Comparison of ENCODE assay signal across 9 cellular contexts in the genomic region with DNA sequence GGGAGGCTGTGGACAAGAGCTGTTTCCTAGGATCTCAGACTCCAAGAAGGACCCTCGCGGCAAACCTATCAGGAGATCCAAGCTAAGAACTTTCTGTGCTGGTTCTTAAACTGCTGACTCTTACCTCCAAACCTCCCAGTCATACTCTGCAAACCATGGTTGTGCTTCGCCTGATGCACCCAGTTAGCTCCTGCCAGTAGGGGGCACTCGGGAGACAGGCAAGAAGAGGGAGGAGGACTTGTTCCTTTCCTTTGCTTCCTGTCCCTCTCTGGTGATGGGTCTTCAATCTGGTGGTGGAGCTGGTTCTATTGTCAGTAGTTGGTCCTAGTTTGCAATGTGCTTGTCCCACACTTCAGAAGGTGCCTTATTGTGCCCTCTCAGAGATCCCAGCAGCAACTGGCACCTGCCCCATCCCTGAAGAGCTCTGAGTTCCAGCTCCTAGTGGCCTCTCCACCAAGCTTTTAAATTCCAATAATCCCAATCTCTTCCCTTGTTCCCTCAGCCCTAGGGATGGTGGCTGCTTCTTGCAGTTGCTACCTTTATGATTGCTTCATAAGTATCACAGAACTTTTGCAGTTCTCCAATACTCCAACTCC.
A peak's percentile ranks its signal among the peaks of the same experiment; 100 is the strongest.
DNase-seq lines count a peak whose midpoint lies in the region; ATAC-seq and TF ChIP-seq lines count a peak whose summit lies in the region.
"Had no signal": no experiment of that assay in that cellular context is flagged by ENCODE, and none has a peak within 500 bp of the region (broad histone marks: within the 10 kb centered on the region; RNA-seq: fewer than 3 reads in every experiment).

No MANE protein-coding gene starts in this region.

- H3K4me2 ChIP-seq in OCI-LY3 (ENCODE audit: low read length) = no peak overlapping the region

- H3K9me3 ChIP-seq in OCI-LY3 (ENCODE audit: insufficient read depth, low read length) (no peaks in the 10 kb centered on the region), lower lobe of right lung (no peaks in the 10 kb centered on the region), transverse colon (peaks cover 3 to 4% of the 10 kb centered on the region in 2 donors)
- H3K9me3 ChIP-seq: ovary had no signal

- H3K27ac ChIP-seq in OCI-LY3 (ENCODE audit: low read length) (no peak overlapping the region), lower lobe of right lung (no peak overlapping the region), transverse colon (no peak overlapping the region)
- H3K27ac ChIP-seq: ovary had no signal

- no peak for TF ChIP-seq EP300 in transverse colon (IDR thresholded peaks at IDR 0.05; ENCODE audit: low read depth)

- TF ChIP-seq POLR2A in transverse colon (IDR thresholded peaks at IDR 0.05) = no peak

- H3K36me3 ChIP-seq in OCI-LY3 (replicated peaks; ENCODE audit: low read depth, low read length) (no peaks in the 10 kb centered on the region), lower lobe of right lung (no peaks in the 10 kb centered on the region), transverse colon (no peaks in the 10 kb centered on the region)
- H3K36me3 ChIP-seq: ovary had no signal

- H4K20me1 ChIP-seq in OCI-LY3 (ENCODE audit: insufficient read depth, low read length) = no peaks in the 10 kb centered on the region

- in situ Hi-C loops in astrocyte of the cerebellum (cut with HindIII; ENCODE audit: low sequenced_read_pairs) (no loop called here), transverse colon (cut with MboI; ENCODE audit: low pct_ligation_motif_present in 1 of 4, low pct_unique_long_range_greater_than_20kb in 1 of 4, low sequenced_read_pairs in 3 of 4) (no loop called here)

- intact Hi-C loops in lower lobe of right lung (cut with DNase I) = no loop called here
- intact Hi-C loops in transverse colon (cut with DNase I; ENCODE audit: low total_unique reads) = no loop called here

- no peak overlapping the region for H2AFZ ChIP-seq in OCI-LY3 (ENCODE audit: low read depth, low read length)

- H3K4me1 ChIP-seq in OCI-LY3 (ENCODE audit: low read length) = no peaks in the 10 kb centered on the region
- H3K4me1 ChIP-seq in lower lobe of right lung = no peaks in the 10 kb centered on the region
- no peaks in the 10 kb centered on the region for H3K4me1 ChIP-seq in transverse colon

- H3K4me3 ChIP-seq in OCI-LY3 (ENCODE audit: low read length) = no peak overlapping the region
- no peak overlapping the region for H3K4me3 ChIP-seq in astrocyte of the cerebellum (ENCODE audit: low read depth, low read length)
- H3K4me3 ChIP-seq in lower lobe of right lung = no peak overlapping the region
- H3K4me3 ChIP-seq in transverse colon = no peak overlapping the region
- H3K4me3 ChIP-seq: ovary had no signal

- no peaks in the 10 kb centered on the region for H3K79me2 ChIP-seq in OCI-LY3 (ENCODE audit: low read length)

- peaks cover 33% of the 10 kb centered on the region for H3K27me3 ChIP-seq in OCI-LY3 (ENCODE audit: low read depth, low read length)
- H3K27me3 ChIP-seq in lower lobe of right lung (ENCODE audit: low read depth) = peaks cover 10% of the 10 kb centered on the region
- peaks cover 5% of the 10 kb centered on the region for H3K27me3 ChIP-seq in transverse colon
- H3K27me3 ChIP-seq: ovary had no signal

- ATAC-seq in lower lobe of right lung = peak in 1 of 2 donors; percentile 68

- peak; percentile 81 for DNase-seq in DMS53 treated with DMSO at 0.1 percent for 48 hours (lab: John Stamatoyannopoulos, UW; ENCODE audit: unreplicated experiment)
- peak; percentile 54 for DNase-seq in HT1080 (ENCODE audit: low read depth)
- DNase-seq in astrocyte of the cerebellum (ENCODE audit: low read depth) = no peak
- peak; percentile 68 for DNase-seq in lower lobe of right lung
- peak; percentile 69 for DNase-seq in transverse colon
- no peak for DNase-seq in 8988T
- no peak for DNase-seq in occipital lobe (lab: John Stamatoyannopoulos, UW)

- no peak overlapping the region for H3K9ac ChIP-seq in OCI-LY3 (ENCODE audit: low read length)

- peak; percentile 88 for TF ChIP-seq CTCF in OCI-LY3 (IDR thresholded peaks at IDR 0.05; ENCODE audit: low read depth, low read length)
- TF ChIP-seq CTCF in astrocyte of the cerebellum (IDR thresholded peaks at IDR 0.05; ENCODE audit: low read depth, low read length, missing control alignments) = peak; percentile 57
- peak; percentile 62 for TF ChIP-seq CTCF in lower lobe of right lung (IDR thresholded peaks at IDR 0.05)
- peak; percentile 20 to 51 (median 43) for TF ChIP-seq CTCF in transverse colon (IDR thresholded peaks at IDR 0.05)

- 30% methylated on average over 4 of the region's 4 CpGs; no CpG with 5 or more reads in 1 of the 2 donors for WGBS in transverse colon (ENCODE audit: low coverage in 1 of 2), 2 donors

Comparison
In these comparisons a context has a peak if more than half of its experiments do, and no peak if none do; other contexts are left out.
1. DNase-seq: peak in DMS53 treated with DMSO at 0.1 percent for 48 hours (single experiment), HT1080 (single experiment), lower lobe of right lung (single experiment) and transverse colon (single experiment); none in astrocyte of the cerebellum (single experiment), 8988T (single experiment) and occipital lobe (single experiment).
2. Peak in every context shown above with its lines, with median percentiles within 50 percentile points of each other: CTCF ChIP-seq.